1 cellular context compared by ENCODE assay signal in the genomic region with DNA sequence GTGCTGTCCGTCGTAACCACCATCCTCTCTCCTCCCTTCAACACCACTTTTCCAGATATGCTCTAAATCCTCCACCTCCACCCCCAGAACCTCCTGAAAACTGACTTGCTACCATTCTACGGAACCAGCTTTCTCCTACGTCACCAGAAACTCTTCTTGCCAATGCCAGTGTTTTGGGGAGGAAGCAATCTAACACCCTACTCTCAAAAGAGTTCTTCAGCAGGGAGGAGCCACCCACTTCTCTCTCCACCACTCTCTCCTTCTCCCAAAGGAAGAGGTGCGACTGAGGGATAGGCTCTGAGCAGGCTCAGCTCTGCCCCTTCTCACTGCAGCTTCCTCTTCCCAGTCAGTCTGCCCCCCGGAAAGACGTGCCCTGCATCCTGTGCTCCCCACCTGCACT.
TF ChIP-seq lines count a peak whose summit lies in the region.

No MANE protein-coding gene starts in this region.

TF ChIP-seq in IMR-90, 13 proteins besides CTCF, POLR2A, EP300 and RAD21:
- TF ChIP-seq NFE2L2 (IDR thresholded peaks at IDR 0.05; ENCODE audit: low read depth, low read length): no peak
- no peak for TF ChIP-seq RFX5 (IDR thresholded peaks at IDR 0.05; ENCODE audit: low read depth, low read length)
- TF ChIP-seq RCOR1 (IDR thresholded peaks at IDR 0.05; ENCODE audit: insufficient replicate concordance, low read length): no peak
- no peak for TF ChIP-seq CHD1 (IDR thresholded peaks at IDR 0.05; ENCODE audit: low read depth, low read length)
- TF ChIP-seq BHLHE40 (IDR thresholded peaks at IDR 0.05; ENCODE audit: low read depth, low read length): no peak
- TF ChIP-seq, protein P1, sequence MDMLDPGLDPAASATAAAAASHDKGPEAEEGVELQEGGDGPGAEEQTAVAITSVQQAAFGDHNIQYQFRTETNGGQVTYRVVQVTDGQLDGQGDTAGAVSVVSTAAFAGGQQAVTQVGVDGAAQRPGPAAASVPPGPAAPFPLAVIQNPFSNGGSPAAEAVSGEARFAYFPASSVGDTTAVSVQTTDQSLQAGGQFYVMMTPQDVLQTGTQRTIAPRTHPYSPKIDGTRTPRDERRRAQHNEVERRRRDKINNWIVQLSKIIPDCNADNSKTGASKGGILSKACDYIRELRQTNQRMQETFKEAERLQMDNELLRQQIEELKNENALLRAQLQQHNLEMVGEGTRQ (IDR thresholded peaks at IDR 0.05; ENCODE audit: low read depth, low read length): no peak
- TF ChIP-seq, protein P2, sequence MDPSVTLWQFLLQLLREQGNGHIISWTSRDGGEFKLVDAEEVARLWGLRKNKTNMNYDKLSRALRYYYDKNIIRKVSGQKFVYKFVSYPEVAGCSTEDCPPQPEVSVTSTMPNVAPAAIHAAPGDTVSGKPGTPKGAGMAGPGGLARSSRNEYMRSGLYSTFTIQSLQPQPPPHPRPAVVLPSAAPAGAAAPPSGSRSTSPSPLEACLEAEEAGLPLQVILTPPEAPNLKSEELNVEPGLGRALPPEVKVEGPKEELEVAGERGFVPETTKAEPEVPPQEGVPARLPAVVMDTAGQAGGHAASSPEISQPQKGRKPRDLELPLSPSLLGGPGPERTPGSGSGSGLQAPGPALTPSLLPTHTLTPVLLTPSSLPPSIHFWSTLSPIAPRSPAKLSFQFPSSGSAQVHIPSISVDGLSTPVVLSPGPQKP (IDR thresholded peaks at IDR 0.05; ENCODE audit: borderline replicate concordance, low read depth, low read length): no peak
- TF ChIP-seq FOS (IDR thresholded peaks at IDR 0.05; ENCODE audit: low read depth, low read length): no peak
- TF ChIP-seq MAZ (IDR thresholded peaks at IDR 0.05; ENCODE audit: borderline replicate concordance, low read depth, low read length): no peak
- TF ChIP-seq MXI1 (IDR thresholded peaks at IDR 0.05; ENCODE audit: borderline replicate concordance, low read depth, low read length): no peak
- TF ChIP-seq MAFK (IDR thresholded peaks at IDR 0.05; ENCODE audit: low read depth, low read length): no peak
- TF ChIP-seq CEBPB (IDR thresholded peaks at IDR 0.05; ENCODE audit: low read depth, low read length): no peak
- no peak for TF ChIP-seq SMC3 (IDR thresholded peaks at IDR 0.05; ENCODE audit: low read depth, low read length)
